ENCODE assay signal across 25 cellular contexts in the genomic region with DNA sequence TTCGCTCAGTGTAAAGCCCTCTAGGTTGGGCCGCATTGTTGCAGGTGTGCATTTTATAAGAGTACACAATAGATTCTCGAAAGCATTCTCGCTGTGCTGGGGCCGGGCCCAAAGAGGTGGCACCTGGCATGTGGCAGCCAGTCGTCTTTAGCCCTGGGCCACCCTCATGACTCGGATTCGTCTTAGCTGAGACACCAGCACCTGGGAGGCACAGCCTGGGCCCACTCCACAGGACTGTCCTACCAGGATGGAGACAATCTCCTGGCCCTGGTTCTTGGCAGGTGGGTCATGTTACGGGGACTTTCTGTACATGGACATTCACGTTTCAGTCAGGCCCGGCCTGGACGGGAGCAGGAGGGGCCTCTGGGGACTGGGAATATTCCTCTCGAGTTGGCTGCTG.
DNase-seq lines count a peak whose midpoint lies in the region; ATAC-seq and TF ChIP-seq lines count a peak whose summit lies in the region.
"Had no signal": no experiment of that assay in that cellular context is flagged by ENCODE, and none has a peak within 500 bp of the region (broad histone marks: within the 10 kb centered on the region; RNA-seq: fewer than 3 reads in every experiment).

No MANE protein-coding gene starts in this region.

- H3K9me3 Mint-ChIP-seq in nephron progenitor cell, result no peaks in the 10 kb centered on the region
- no peaks in the 10 kb centered on the region for H3K9me3 Mint-ChIP-seq in activated naive CD4-positive, alpha-beta T cell treated with anti-CD3 and anti-CD28 coated beads, Interleukin-2, amount 50 U/mL, for 72 hours
- H3K9me3 Mint-ChIP-seq: activated naive CD4-positive, alpha-beta T cell treated with anti-CD3 and anti-CD28 coated beads for 36 hours; activated T-cell treated with anti-CD3 and anti-CD28 coated beads, Interleukin-2, amount 50 U/mL, for 4 hours; CD8-positive, alpha-beta memory T cell; naive B cell; stimulated activated memory B cell treated with anti-CD40 and anti-IgM and Interleukin-4, amounts not matched to agents 10 μg/mL and 1 μg/mL and 100 μg/mL, for 72 hours had no signal

- intact Hi-C loops in dorsolateral prefrontal cortex (cut with DNase I), result no loop called here

- H3K4me3 Mint-ChIP-seq in nephron progenitor cell, result no peak overlapping the region
- H3K4me3 Mint-ChIP-seq: activated naive CD4-positive, alpha-beta T cell treated with anti-CD3 and anti-CD28 coated beads for 36 hours; activated T-cell treated with anti-CD3 and anti-CD28 coated beads, Interleukin-2, amount 50 U/mL, for 4 hours; CD8-positive, alpha-beta memory T cell; naive B cell; stimulated activated memory B cell treated with anti-CD40 and anti-IgM and Interleukin-4, amounts not matched to agents 10 μg/mL and 1 μg/mL and 100 μg/mL, for 72 hours had no signal

- H3K27ac ChIP-seq in dorsolateral prefrontal cortex, result peak overlapping the region in 33 of 59 donors; percentile 18 to 97 (median 90)
- peak overlapping the region; percentile 40 for H3K27ac ChIP-seq in temporal lobe (ENCODE audit: low read depth, low read length)
- H3K27ac ChIP-seq: 22Rv1, pancreas, upper lobe of right lung had no signal

- peak overlapping the region; percentile 52 for H3K27ac Mint-ChIP-seq in nephron progenitor cell
- H3K27ac Mint-ChIP-seq in activated naive CD4-positive, alpha-beta T cell treated with anti-CD3 and anti-CD28 coated beads, Interleukin-2, amount 50 U/mL, for 72 hours, result no peak overlapping the region
- H3K27ac Mint-ChIP-seq: activated naive CD4-positive, alpha-beta T cell treated with anti-CD3 and anti-CD28 coated beads for 36 hours; stimulated activated memory B cell treated with anti-CD40 and anti-IgM and Interleukin-4, amounts not matched to agents 10 μg/mL and 1 μg/mL and 100 μg/mL, for 72 hours had no signal

- no peak for TF ChIP-seq CTCF in dorsolateral prefrontal cortex (IDR thresholded peaks at IDR 0.05 in 54 of 56, conservative IDR thresholded peaks at IDR 0.05 in 2 of 56; ENCODE audit: low read depth in 1 of 56, partially characterized antibody in 56 of 56)
- no peak for TF ChIP-seq CTCF in nephron progenitor cell (IDR thresholded peaks at IDR 0.05)

- H3K27me3 ChIP-seq in dorsolateral prefrontal cortex, result no peaks in the 10 kb centered on the region
- H3K27me3 ChIP-seq: pancreas, upper lobe of right lung had no signal

- DNase-seq in DMS 273 (lab: John Stamatoyannopoulos, UW; ENCODE audit: unreplicated experiment) (peak; percentile 16), DMS 273 treated with DMSO at 0.1 percent for 48 hours (lab: John Stamatoyannopoulos, UW) (no peak), dorsolateral prefrontal cortex (peak in 1 of 10 donors; percentile 28), nephron progenitor cell (no peak), DMS114 treated with DMSO at 0.1 percent for 48 hours (lab: John Stamatoyannopoulos, UW; ENCODE audit: unreplicated experiment) (no peak), iPS-NIHi11 (ENCODE audit: low spot score) (no peak)
- DNase-seq in activated naive CD4-positive, alpha-beta T cell treated with anti-CD3 and anti-CD28 coated beads, Interleukin-2, amount 50 U/mL, for 72 hours (ENCODE audit: low spot score in 2 of 2), result no peak
- DNase-seq: activated naive CD4-positive, alpha-beta T cell treated with anti-CD3 and anti-CD28 coated beads for 36 hours; activated T-cell treated with anti-CD3 and anti-CD28 coated beads, Interleukin-2, amount 50 U/mL, for 4 hours; AML-193; CD8-positive, alpha-beta memory T cell; DMS79; HCEC 1CT; hypothalamus; mesendoderm; naive B cell; NCI-H187; NCI-H446; stimulated activated CD4-positive, alpha-beta T cell treated with anti-CD3 and anti-CD28 coated beads, Interleukin-1b, Interleukin-23, amount 100 ng/mL, for 48 hours; T1000 had no signal

- ATAC-seq in activated naive CD4-positive, alpha-beta T cell treated with anti-CD3 and anti-CD28 coated beads, Interleukin-2, amount 50 U/mL, for 72 hours, result no peak
- ATAC-seq: activated T-cell treated with anti-CD3 and anti-CD28 coated beads, Interleukin-2, amount 50 U/mL, for 4 hours; stimulated activated memory B cell treated with anti-CD40 and anti-IgM and Interleukin-4, amounts not matched to agents 10 μg/mL and 1 μg/mL and 100 μg/mL, for 72 hours; upper lobe of right lung had no signal

- H3K36me3 Mint-ChIP-seq in nephron progenitor cell (ENCODE audit: low read depth), result peaks cover 41% of the 10 kb centered on the region
- peaks cover 0 to 4% of the 10 kb centered on the region in 2 donors for H3K36me3 Mint-ChIP-seq in activated naive CD4-positive, alpha-beta T cell treated with anti-CD3 and anti-CD28 coated beads, Interleukin-2, amount 50 U/mL, for 72 hours

- H3K4me3 ChIP-seq in dorsolateral prefrontal cortex, result no peak overlapping the region
- H3K4me3 ChIP-seq: pancreas, upper lobe of right lung had no signal

- no peaks in the 10 kb centered on the region for H3K27me3 Mint-ChIP-seq in nephron progenitor cell (ENCODE audit: low read depth, poor library complexity)
- H3K27me3 Mint-ChIP-seq: CD8-positive, alpha-beta memory T cell; naive B cell; stimulated activated memory B cell treated with anti-CD40 and anti-IgM and Interleukin-4, amounts not matched to agents 10 μg/mL and 1 μg/mL and 100 μg/mL, for 72 hours had no signal

- peaks cover 33% of the 10 kb centered on the region for H3K4me1 Mint-ChIP-seq in nephron progenitor cell
- H3K4me1 Mint-ChIP-seq: CD8-positive, alpha-beta memory T cell; stimulated activated memory B cell treated with anti-CD40 and anti-IgM and Interleukin-4, amounts not matched to agents 10 μg/mL and 1 μg/mL and 100 μg/mL, for 72 hours had no signal
